Comparison of ENCODE assay signal across 22 cellular contexts in genomic region chr6:112929661-112930060, GRCh38.
DNase-seq lines count a peak whose midpoint lies in the region; ATAC-seq and TF ChIP-seq lines count a peak whose summit lies in the region.
"Had no signal": no experiment of that assay in that cellular context is flagged by ENCODE, and none has a peak within 500 bp of the region (broad histone marks: within the 10 kb centered on the region; RNA-seq: fewer than 3 reads in every experiment).

No MANE protein-coding gene starts in this region.

- H3K4me3 Mint-ChIP-seq in nephron progenitor cell: no peak overlapping the region
- H3K4me3 Mint-ChIP-seq: CD8-positive, alpha-beta memory T cell had no signal

- H3K27me3 Mint-ChIP-seq in nephron progenitor cell (ENCODE audit: low read depth, poor library complexity): no peaks in the 10 kb centered on the region

- H3K9me3 ChIP-seq in HUES48 (ENCODE audit: control insufficient read depth, insufficient read depth, low read length) (no peaks in the 10 kb centered on the region; the same call in 1 of the 2 replicates), upper lobe of right lung (no peaks in the 10 kb centered on the region)

- peaks cover 5% of the 10 kb centered on the region for H3K9me3 Mint-ChIP-seq in nephron progenitor cell

- peaks cover 17% of the 10 kb centered on the region for H3K4me1 ChIP-seq in HUES48 (ENCODE audit: control insufficient read depth, insufficient read depth, low read length)
- H3K4me1 ChIP-seq in upper lobe of right lung: no peaks in the 10 kb centered on the region

- H3K36me3 Mint-ChIP-seq in nephron progenitor cell (ENCODE audit: low read depth): peaks cover 6% of the 10 kb centered on the region
- H3K36me3 Mint-ChIP-seq: CD8-positive, alpha-beta memory T cell had no signal

- H3K9ac ChIP-seq in HUES48 (ENCODE audit: low read depth, low read length): no peak overlapping the region

- H3K4me3 ChIP-seq in AG10803 (ENCODE audit: low read length): no peak overlapping the region
- H3K4me3 ChIP-seq in HUES48 (ENCODE audit: low read depth, low read length): no peak overlapping the region
- no peak overlapping the region for H3K4me3 ChIP-seq in fibroblast of villous mesenchyme (ENCODE audit: low read depth, low read length)
- no peak overlapping the region for H3K4me3 ChIP-seq in upper lobe of right lung

- no peak for ATAC-seq in GM18519 (IDR thresholded peaks at IDR 0.05; ENCODE audit: low FRiP score, unreplicated experiment)
- ATAC-seq in upper lobe of right lung: no peak

- peak overlapping the region; percentile 18 for H3K27ac Mint-ChIP-seq in nephron progenitor cell
- H3K27ac Mint-ChIP-seq: CD8-positive, alpha-beta memory T cell had no signal

- intact Hi-C loops in upper lobe of right lung (cut with DNase I): no loop called here

- peak overlapping the region; percentile 14 for H3K27ac ChIP-seq in HUES48 (ENCODE audit: low read depth, low read length)
- H3K27ac ChIP-seq in upper lobe of right lung: no peak overlapping the region

- peak; percentile 31 for DNase-seq in AG10803 (ENCODE audit: low read depth)
- peak; percentile 34 for DNase-seq in fibroblast of villous mesenchyme (ENCODE audit: low read depth)
- no peak for DNase-seq in nephron progenitor cell
- no peak for DNase-seq in upper lobe of right lung
- DNase-seq in SK-N-DZ (ENCODE audit: low spot score): no peak
- DNase-seq in iPS-NIHi7 (ENCODE audit: extremely low spot score): no peak
- DNase-seq: 8988T; AML-193; C1 segment of cervical spinal cord; Calu3; CD8-positive, alpha-beta memory T cell; DMS153; GDM1; GOT3; Karpas-422; NCI-H1694 treated with DMSO at 0.1 percent for 48 hours; NCI-H2081 treated with DMSO at 0.1 percent for 48 hours; NCI-H446 treated with DMSO at 0.1 percent for 48 hours; NCI-H526 treated with DMSO at 0.1 percent for 48 hours; Right ventricle myocardium superior had no signal

- H3K36me3 ChIP-seq in HUES48 (ENCODE audit: control insufficient read depth, insufficient read depth, low read length) (no peaks in the 10 kb centered on the region), upper lobe of right lung (no peaks in the 10 kb centered on the region)

- H3K4me1 Mint-ChIP-seq in nephron progenitor cell: peaks cover 16% of the 10 kb centered on the region
- H3K4me1 Mint-ChIP-seq: CD8-positive, alpha-beta memory T cell had no signal

- H3K27me3 ChIP-seq in HUES48 (ENCODE audit: control insufficient read depth, insufficient read depth, low read length) (no peaks in the 10 kb centered on the region), upper lobe of right lung (no peaks in the 10 kb centered on the region)

- TF ChIP-seq CTCF in AG10803 (conservative IDR thresholded peaks at IDR 0.05; ENCODE audit: low read length) (no peak), fibroblast of villous mesenchyme (IDR thresholded peaks at IDR 0.05; ENCODE audit: insufficient read depth, low read depth, low read length) (no peak), nephron progenitor cell (IDR thresholded peaks at IDR 0.05) (no peak), upper lobe of right lung (IDR thresholded peaks at IDR 0.05) (no peak)

Comparison
In these comparisons a context has a peak if more than half of its experiments do, and no peak if none do; other contexts are left out.
1. DNase-seq: peak in AG10803 (single experiment) and fibroblast of villous mesenchyme (single experiment); none in nephron progenitor cell (single experiment), upper lobe of right lung (single experiment), SK-N-DZ (single experiment) and iPS-NIHi7 (single experiment).